In genomic region chr12:51183816-51184215, GRCh38 we compare ENCODE assay signal across 11 cellular contexts. TPM values are rescaled to one million over a fixed set of nuclear protein-coding genes. Genes with fewer than 3 reads are reported as not detected.
DNase-seq lines count a peak whose midpoint lies in the region; ATAC-seq and TF ChIP-seq lines count a peak whose summit lies in the region.
"Had no signal": no experiment of that assay in that cellular context is flagged by ENCODE, and none has a peak within 500 bp of the region (broad histone marks: within the 10 kb centered on the region; RNA-seq: fewer than 3 reads in every experiment).

No MANE protein-coding gene starts in this region.

- H3K27ac ChIP-seq in uterus: no peak overlapping the region

- TF ChIP-seq POLR2A in uterus (IDR thresholded peaks at IDR 0.05): no peak

- no peak overlapping the region for H3K4me3 ChIP-seq in H7 (ENCODE audit: insufficient read depth, low read depth, low read length)
- H3K4me3 ChIP-seq in uterus: no peak overlapping the region

- no peaks in the 10 kb centered on the region for H3K9me3 ChIP-seq in uterus

- H3K36me3 ChIP-seq in H7 (replicated peaks; ENCODE audit: control insufficient read depth, insufficient read depth, low read length): no peaks in the 10 kb centered on the region
- H3K36me3 ChIP-seq in uterus: no peaks in the 10 kb centered on the region

- no peaks in the 10 kb centered on the region for H3K4me1 ChIP-seq in uterus

- DNase-seq in H7 (peak; percentile 9), NCI-H524 (lab: John Stamatoyannopoulos, UW) (peak; percentile 93 to 96), fibroblast of peridontal ligament (ENCODE audit: extremely low read depth) (peak; percentile 22), posterior vena cava (ENCODE audit: low spot score) (peak; percentile 43), uterus (no peak), ecto neural progenitor cell (ENCODE audit: low spot score) (no peak)
- no peak for DNase-seq in activated CD4-positive, alpha-beta T cell treated with anti-CD3 and anti-CD28 coated beads for 4 hours
- DNase-seq: cortex of kidney, NCI-H1436 had no signal

- no peaks in the 10 kb centered on the region for H3K27me3 ChIP-seq in H7 (ENCODE audit: control insufficient read depth, insufficient read depth, low read length)
- no peaks in the 10 kb centered on the region for H3K27me3 ChIP-seq in uterus

- TF ChIP-seq CTCF in uterus (IDR thresholded peaks at IDR 0.05): no peak

- intact Hi-C loops in posterior vena cava (cut with DNase I) (no loop called here), uterus (cut with DNase I; ENCODE audit: low total_unique reads) (no loop called here)

- ATAC-seq in GM19351 (IDR thresholded peaks at IDR 0.05; ENCODE audit: unreplicated experiment): no peak
- ATAC-seq: HCT116 had no signal

RNA-seq across cellular contexts. Expression of gene TFCP2, which starts 10.9 kb away (rescaled TPM):
- total RNA-seq in H7 (2014; rRNA removed; shearing (Covaris generic)): 11.8 and 16.0 TPM in 2 replicates
- total RNA-seq in posterior vena cava (10 to 100 TPM; 16.1 to 23.1 TPM), uterus (10 to 100 TPM in 3 of 4 donors, 1 to 10 TPM in 1; 6.1 to 30.7 (median 19.8) TPM)

RNA-seq across cellular contexts. Expression of gene POU6F1, which starts 34.0 kb away (rescaled TPM):
- 8.3 and 11.8 TPM in 2 replicates for total RNA-seq in H7 (2014; rRNA removed; shearing (Covaris generic))
- total RNA-seq in posterior vena cava (10 to 100 TPM; 18.1 to 19.4 TPM), uterus (10 to 100 TPM in 1 of 4 donors, 1 to 10 TPM in 3; 2.6 to 60.6 (median 5.8) TPM)

RNA-seq across cellular contexts. Expression of gene DAZAP2, which starts 54.8 kb away (rescaled TPM):
- 47.1 and 56.8 TPM in 2 replicates for total RNA-seq in H7 (2014; rRNA removed; shearing (Covaris generic))
- 100 to 1,000 TPM; 156 to 169 TPM for total RNA-seq in posterior vena cava
- 100 to 1,000 TPM in 3 of 4 donors, 10 to 100 TPM in 1; 63.3 to 229 (median 192) TPM for total RNA-seq in uterus

Comparison
In these comparisons a context has a peak if more than half of its experiments do, and no peak if none do; other contexts are left out.
1. DNase-seq: peak in H7 (single experiment), NCI-H524 (2 of 2), fibroblast of peridontal ligament (single experiment) and posterior vena cava (single experiment); none in activated CD4-positive, alpha-beta T cell treated with anti-CD3 and anti-CD28 coated beads for 4 hours (0 of 2), uterus (0 of 2) and ecto neural progenitor cell (single experiment).